In genomic region chr13:114067886-114068722, GRCh38 we compare ENCODE assay signal across 8 cellular contexts.
DNase-seq lines count a peak whose midpoint lies in the region; ATAC-seq and TF ChIP-seq lines count a peak whose summit lies in the region.

No MANE protein-coding gene starts in this region.

- peaks cover 59% of the 10 kb centered on the region for H3K4me1 ChIP-seq in CD8-positive, alpha-beta T cell (ENCODE audit: insufficient read depth, low read length)
- H3K4me1 ChIP-seq in stomach: peaks cover 52 to 62% (median 57%) of the 10 kb centered on the region in 4 donors

- peak overlapping the region; percentile 78 for H3K4me3 Mint-ChIP-seq in CD8-positive, alpha-beta T cell
- peak overlapping the region; percentile 59 for H3K4me3 Mint-ChIP-seq in activated CD4-positive, alpha-beta memory T cell treated with anti-CD3 and anti-CD28 coated beads for 36 hours
- no peak overlapping the region for H3K4me3 Mint-ChIP-seq in glutamatergic neuron (ENCODE audit: unreplicated experiment)

- peak overlapping the region; percentile 98 for H3K27ac Mint-ChIP-seq in CD8-positive, alpha-beta T cell
- H3K27ac Mint-ChIP-seq in activated CD4-positive, alpha-beta memory T cell treated with anti-CD3 and anti-CD28 coated beads for 36 hours: peak overlapping the region; percentile 98
- H3K27ac Mint-ChIP-seq in glutamatergic neuron (ENCODE audit: unreplicated experiment): peak overlapping the region; percentile 46

- POLR2A ChIA-PET in CD8-positive, alpha-beta T cell (lab: Charles Lee): interaction anchor here (0.7 to 1.3 kb wide), 7 partner anchors 10 to 89 kb away, joined by 3 to 4 read pairs (median 3); no protein-coding TSS in a partner anchor
- POLR2A ChIA-PET in activated CD4-positive, alpha-beta memory T cell treated with anti-CD3 and anti-CD28 coated beads for 36 hours (lab: Charles Lee): interaction anchor here (0.7 to 1.8 kb wide), 12 partner anchors 11 to 247 kb away, joined by 3 to 13 read pairs (median 4); partner anchors contain the start of gene RASA3

- H3K36me3 Mint-ChIP-seq in CD8-positive, alpha-beta T cell: peaks cover 52% of the 10 kb centered on the region
- H3K36me3 Mint-ChIP-seq in activated CD4-positive, alpha-beta memory T cell treated with anti-CD3 and anti-CD28 coated beads for 36 hours: peaks cover 21% of the 10 kb centered on the region
- no peaks in the 10 kb centered on the region for H3K36me3 Mint-ChIP-seq in glutamatergic neuron (ENCODE audit: unreplicated experiment)

- peak; percentile 29 for ATAC-seq in CD8-positive, alpha-beta T cell
- peak; percentile 30 for ATAC-seq in GM21737 (IDR thresholded peaks at IDR 0.05; ENCODE audit: unreplicated experiment)
- no peak for ATAC-seq in HG03432 (IDR thresholded peaks at IDR 0.05; ENCODE audit: unreplicated experiment)

- TF ChIP-seq EP300 in stomach (IDR thresholded peaks at IDR 0.05): no peak

- peak in 5 of 7 experiments; percentile 19 to 72 (median 59) for DNase-seq in CD8-positive, alpha-beta T cell
- DNase-seq in activated CD4-positive, alpha-beta memory T cell treated with anti-CD3 and anti-CD28 coated beads for 36 hours: peak; percentile 57
- DNase-seq in glutamatergic neuron (no peak), stomach (no peak), putamen (ENCODE audit: low spot score) (no peak), mucosa of gallbladder (ENCODE audit: low spot score) (no peak)

- intact Hi-C loops in CD8-positive, alpha-beta T cell (cut with DNase I, micrococcal nuclease): loop anchor here (2.0 to 5.0 kb wide), 4 partner anchors 44 to 251 kb away; no protein-coding TSS in a partner anchor
- intact Hi-C loops in activated CD4-positive, alpha-beta memory T cell treated with anti-CD3 and anti-CD28 coated beads for 36 hours (cut with micrococcal nuclease): loop anchor here (1.0 to 5.0 kb wide), 6 partner anchors 42 to 861 kb away; partner anchors contain the start of genes CUL4A and PCID2
- intact Hi-C loops in stomach (cut with DNase I; ENCODE audit: low total_unique reads): loop anchor here (10.0 kb wide), 1 partner anchor 57 kb away; no protein-coding TSS in a partner anchor

- H3K27me3 Mint-ChIP-seq in CD8-positive, alpha-beta T cell (ENCODE audit: low read depth): no peaks in the 10 kb centered on the region
- H3K27me3 Mint-ChIP-seq in activated CD4-positive, alpha-beta memory T cell treated with anti-CD3 and anti-CD28 coated beads for 36 hours: no peaks in the 10 kb centered on the region
- peaks cover 16% of the 10 kb centered on the region for H3K27me3 Mint-ChIP-seq in glutamatergic neuron (ENCODE audit: unreplicated experiment)

- no peak for TF ChIP-seq POLR2A in stomach (IDR thresholded peaks at IDR 0.05)

- H3K9me3 Mint-ChIP-seq in CD8-positive, alpha-beta T cell: no peaks in the 10 kb centered on the region
- peaks cover 6% of the 10 kb centered on the region for H3K9me3 Mint-ChIP-seq in activated CD4-positive, alpha-beta memory T cell treated with anti-CD3 and anti-CD28 coated beads for 36 hours
- H3K9me3 Mint-ChIP-seq in glutamatergic neuron (ENCODE audit: unreplicated experiment): peaks cover 16% of the 10 kb centered on the region

- WGBS in stomach, 5 donors: 63 to 72% (median 66%) methylated on average over 22 to 24 of the region's 24 CpGs

- H3K9me3 ChIP-seq in CD8-positive, alpha-beta T cell (ENCODE audit: low read length): no peaks in the 10 kb centered on the region
- H3K9me3 ChIP-seq in stomach: no peaks in the 10 kb centered on the region

- CTCF ChIA-PET in CD8-positive, alpha-beta T cell (lab: Charles Lee): interaction anchor here (0.7 to 1.4 kb wide), 7 partner anchors 10 to 251 kb away, joined by 3 to 4 read pairs (median 3); no protein-coding TSS in a partner anchor
- CTCF ChIA-PET in activated CD4-positive, alpha-beta memory T cell treated with anti-CD3 and anti-CD28 coated beads for 36 hours (lab: Charles Lee): interaction anchor here (0.7 to 1.5 kb wide), 6 partner anchors 8 to 245 kb away, joined by 3 to 4 read pairs (median 3); no protein-coding TSS in a partner anchor

- H3K36me3 ChIP-seq in CD8-positive, alpha-beta T cell (ENCODE audit: insufficient read depth, low read length): peaks cover 30% of the 10 kb centered on the region
- H3K36me3 ChIP-seq in stomach: peaks cover 0 to 13% (median 3%) of the 10 kb centered on the region in 4 donors

- H3K27me3 ChIP-seq in CD8-positive, alpha-beta T cell (ENCODE audit: insufficient read depth, low read length): no peaks in the 10 kb centered on the region
- no peaks in the 10 kb centered on the region for H3K27me3 ChIP-seq in stomach

- TF ChIP-seq CTCF in CD8-positive, alpha-beta T cell (IDR thresholded peaks at IDR 0.05): no peak
- TF ChIP-seq CTCF in glutamatergic neuron (IDR thresholded peaks at IDR 0.05; ENCODE audit: partially characterized antibody, unreplicated experiment) (no peak), stomach (IDR thresholded peaks at IDR 0.05) (no peak)

- H3K27ac ChIP-seq in CD8-positive, alpha-beta T cell (ENCODE audit: low read depth, low read length): peak overlapping the region; percentile 29
- peak overlapping the region; percentile 63 to 99 (median 96) for H3K27ac ChIP-seq in stomach

- no peak overlapping the region for H3K4me3 ChIP-seq in CD8-positive, alpha-beta T cell (ENCODE audit: low read depth, low read length)
- no peak overlapping the region for H3K4me3 ChIP-seq in stomach

- H3K4me1 Mint-ChIP-seq in CD8-positive, alpha-beta T cell (ENCODE audit: low read depth): peaks cover 67% of the 10 kb centered on the region
- peaks cover 62% of the 10 kb centered on the region for H3K4me1 Mint-ChIP-seq in activated CD4-positive, alpha-beta memory T cell treated with anti-CD3 and anti-CD28 coated beads for 36 hours (ENCODE audit: low read depth)
- H3K4me1 Mint-ChIP-seq in glutamatergic neuron (ENCODE audit: low read depth, unreplicated experiment): peaks cover 26% of the 10 kb centered on the region

Comparison
In these comparisons a context has a peak if more than half of its experiments do, and no peak if none do; other contexts are left out.
1. DNase-seq: peak in CD8-positive, alpha-beta T cell (5 of 7) and activated CD4-positive, alpha-beta memory T cell treated with anti-CD3 and anti-CD28 coated beads for 36 hours (single experiment); none in glutamatergic neuron (single experiment), stomach (single experiment), putamen (single experiment) and mucosa of gallbladder (single experiment).
2. H3K27ac Mint-ChIP-seq: peak in every context shown above with its lines; median percentile 98 in CD8-positive, alpha-beta T cell; 98 in activated CD4-positive, alpha-beta memory T cell treated with anti-CD3 and anti-CD28 coated beads for 36 hours; 46 in glutamatergic neuron.